In the genomic region with DNA sequence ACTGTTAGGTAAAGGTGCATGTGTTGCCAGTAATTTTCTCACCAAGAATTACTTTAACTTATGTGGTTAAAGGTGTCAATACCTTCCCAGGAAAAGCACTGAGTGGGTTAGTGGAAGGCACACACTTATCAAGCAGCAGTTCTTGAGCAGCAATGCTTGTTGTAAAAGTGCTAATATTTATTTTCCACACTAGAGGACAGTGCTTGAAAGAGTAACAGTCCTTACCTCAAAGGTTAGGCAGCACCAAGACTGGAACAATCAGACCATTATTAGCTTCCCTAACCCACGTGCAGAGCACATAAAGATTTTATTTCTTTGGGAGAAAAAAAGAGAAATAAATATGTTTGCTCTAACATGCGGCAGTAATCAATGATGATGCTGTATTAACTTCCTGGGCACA, we compare ENCODE assay signal across 9 cellular contexts. TPM values are rescaled to one million over a fixed set of nuclear protein-coding genes. Genes with fewer than 3 reads are reported as not detected.
DNase-seq lines count a peak whose midpoint lies in the region; ATAC-seq, FAIRE-seq and TF ChIP-seq lines count a peak whose summit lies in the region.
"Had no signal": no experiment of that assay in that cellular context is flagged by ENCODE, and none has a peak within 500 bp of the region (broad histone marks: within the 10 kb centered on the region; RNA-seq: fewer than 3 reads in every experiment).

No MANE protein-coding gene starts in this region.

- POLR2A ChIA-PET in activated CD8-positive, alpha-beta T cell treated with anti-CD3 and anti-CD28 coated beads for 36 hours (lab: Charles Lee) = no interaction called here

- H3K27ac Mint-ChIP-seq in activated CD8-positive, alpha-beta T cell treated with anti-CD3 and anti-CD28 coated beads for 36 hours = no peak overlapping the region

- no peak overlapping the region for H3K27ac ChIP-seq in right lobe of liver
- no peak overlapping the region for H3K27ac ChIP-seq in SJCRH30

- DNase-seq in D341Med (ENCODE audit: low spot score) (peak; percentile 33), HTR-8/SVneo (ENCODE audit: insufficient read length, low spot score) (peak; percentile 21), astrocyte of the hippocampus (ENCODE audit: low read depth, low spot score) (peak; percentile 65), right lobe of liver (no peak), SJCRH30 (no peak)
- DNase-seq in activated CD8-positive, alpha-beta T cell treated with anti-CD3 and anti-CD28 coated beads for 36 hours = no peak

- H3K4me3 ChIP-seq in right lobe of liver = no peak overlapping the region
- H3K4me3 ChIP-seq in SJCRH30 = no peak overlapping the region
- H3K4me3 ChIP-seq: skin epidermis had no signal

- peaks cover 3% of the 10 kb centered on the region for H3K4me1 Mint-ChIP-seq in activated CD8-positive, alpha-beta T cell treated with anti-CD3 and anti-CD28 coated beads for 36 hours (ENCODE audit: low read depth)

- TF ChIP-seq POLR2A in right lobe of liver (IDR thresholded peaks at IDR 0.05) = no peak

- CTCF ChIA-PET in activated CD8-positive, alpha-beta T cell treated with anti-CD3 and anti-CD28 coated beads for 36 hours (lab: Charles Lee) = interaction anchor here (0.7 kb wide), 1 partner anchor 743 kb away, joined by 3 read pairs; no protein-coding TSS in a partner anchor

- H3K27me3 ChIP-seq in right lobe of liver (no peaks in the 10 kb centered on the region), SJCRH30 (no peaks in the 10 kb centered on the region)

- no peaks in the 10 kb centered on the region for H3K9me3 Mint-ChIP-seq in activated CD8-positive, alpha-beta T cell treated with anti-CD3 and anti-CD28 coated beads for 36 hours

- no peaks in the 10 kb centered on the region for H3K36me3 Mint-ChIP-seq in activated CD8-positive, alpha-beta T cell treated with anti-CD3 and anti-CD28 coated beads for 36 hours (ENCODE audit: low read depth)

- H3K9me3 ChIP-seq in right lobe of liver = no peaks in the 10 kb centered on the region
- H3K9me3 ChIP-seq in SJCRH30 (replicated peaks) = peaks cover 2% of the 10 kb centered on the region; the same call in 1 of the 2 replicates

- ATAC-seq in right lobe of liver = peak; percentile 50 to 85 (median 72)
- no peak for ATAC-seq in HG02852 (IDR thresholded peaks at IDR 0.05; ENCODE audit: unreplicated experiment)
- no peak for ATAC-seq in activated CD8-positive, alpha-beta T cell treated with anti-CD3 and anti-CD28 coated beads for 36 hours
- no peak for ATAC-seq in GM18858 (IDR thresholded peaks at IDR 0.05; ENCODE audit: unreplicated experiment)

- H3K27me3 Mint-ChIP-seq in activated CD8-positive, alpha-beta T cell treated with anti-CD3 and anti-CD28 coated beads for 36 hours = peaks cover 25% of the 10 kb centered on the region

- intact Hi-C loops in right lobe of liver (cut with DNase I) = no loop called here
- intact Hi-C loops in activated CD8-positive, alpha-beta T cell treated with anti-CD3 and anti-CD28 coated beads for 36 hours (cut with micrococcal nuclease) = no loop called here

- no peak overlapping the region for H3K4me3 Mint-ChIP-seq in activated CD8-positive, alpha-beta T cell treated with anti-CD3 and anti-CD28 coated beads for 36 hours

- H3K36me3 ChIP-seq in right lobe of liver = no peaks in the 10 kb centered on the region
- no peaks in the 10 kb centered on the region for H3K36me3 ChIP-seq in SJCRH30

- 18% methylated on average over 2 of the region's 2 CpGs for WGBS in right lobe of liver (ENCODE audit: insufficient coverage, low coverage, low lambda C conversion rate, missing lambda C conversion rate)

- FAIRE-seq in HTR-8/SVneo (lab: Jason Lieb, UNC) = no peak

- TF ChIP-seq CTCF in right lobe of liver (IDR thresholded peaks at IDR 0.05) = peak; percentile 36 to 47 (median 40)
- no peak for TF ChIP-seq CTCF in activated CD8-positive, alpha-beta T cell treated with anti-CD3 and anti-CD28 coated beads for 36 hours (IDR thresholded peaks at IDR 0.05)

- H3K4me1 ChIP-seq in right lobe of liver (no peaks in the 10 kb centered on the region), SJCRH30 (peaks cover 11% of the 10 kb centered on the region)

RNA-seq across cellular contexts. Expression of a gene that starts 48.8 kb away (rescaled TPM):
- total RNA-seq in right lobe of liver = 10 to 100 TPM; 14.1 to 25.3 (median 20.3) TPM
- total RNA-seq in SJCRH30 (2014; rRNA removed; shearing (Covaris generic)) = 53.2 and 79.3 TPM in 2 replicates
- 100 to 1,000 TPM; 113 to 121 TPM for total RNA-seq in activated CD8-positive, alpha-beta T cell treated with anti-CD3 and anti-CD28 coated beads for 36 hours

Comparison
In these comparisons a context has a peak if more than half of its experiments do, and no peak if none do; other contexts are left out.
1. DNase-seq: peak in D341Med (single experiment), HTR-8/SVneo (single experiment) and astrocyte of the hippocampus (single experiment); none in right lobe of liver (0 of 3), SJCRH30 (0 of 2) and activated CD8-positive, alpha-beta T cell treated with anti-CD3 and anti-CD28 coated beads for 36 hours (single experiment).
2. ATAC-seq: peak in right lobe of liver (4 of 4); none in HG02852 (single experiment), activated CD8-positive, alpha-beta T cell treated with anti-CD3 and anti-CD28 coated beads for 36 hours (single experiment) and GM18858 (single experiment).